1 cellular context compared by ENCODE assay signal in genomic region chr10:44979281-44980181, GRCh38.
TF ChIP-seq lines count a peak whose summit lies in the region.

No MANE protein-coding gene starts in this region.

TF ChIP-seq in GM23338, 12 proteins besides CTCF, POLR2A, EP300 and RAD21:
- no peak for TF ChIP-seq CREB1 (CRISPR knock-in tag; IDR thresholded peaks at IDR 0.05; ENCODE audit: low read depth)
- no peak for TF ChIP-seq ZNF331 (CRISPR knock-in tag; IDR thresholded peaks at IDR 0.05; ENCODE audit: low read depth)
- no peak for TF ChIP-seq NANOG (IDR thresholded peaks at IDR 0.05; ENCODE audit: borderline replicate concordance)
- TF ChIP-seq, protein P1, sequence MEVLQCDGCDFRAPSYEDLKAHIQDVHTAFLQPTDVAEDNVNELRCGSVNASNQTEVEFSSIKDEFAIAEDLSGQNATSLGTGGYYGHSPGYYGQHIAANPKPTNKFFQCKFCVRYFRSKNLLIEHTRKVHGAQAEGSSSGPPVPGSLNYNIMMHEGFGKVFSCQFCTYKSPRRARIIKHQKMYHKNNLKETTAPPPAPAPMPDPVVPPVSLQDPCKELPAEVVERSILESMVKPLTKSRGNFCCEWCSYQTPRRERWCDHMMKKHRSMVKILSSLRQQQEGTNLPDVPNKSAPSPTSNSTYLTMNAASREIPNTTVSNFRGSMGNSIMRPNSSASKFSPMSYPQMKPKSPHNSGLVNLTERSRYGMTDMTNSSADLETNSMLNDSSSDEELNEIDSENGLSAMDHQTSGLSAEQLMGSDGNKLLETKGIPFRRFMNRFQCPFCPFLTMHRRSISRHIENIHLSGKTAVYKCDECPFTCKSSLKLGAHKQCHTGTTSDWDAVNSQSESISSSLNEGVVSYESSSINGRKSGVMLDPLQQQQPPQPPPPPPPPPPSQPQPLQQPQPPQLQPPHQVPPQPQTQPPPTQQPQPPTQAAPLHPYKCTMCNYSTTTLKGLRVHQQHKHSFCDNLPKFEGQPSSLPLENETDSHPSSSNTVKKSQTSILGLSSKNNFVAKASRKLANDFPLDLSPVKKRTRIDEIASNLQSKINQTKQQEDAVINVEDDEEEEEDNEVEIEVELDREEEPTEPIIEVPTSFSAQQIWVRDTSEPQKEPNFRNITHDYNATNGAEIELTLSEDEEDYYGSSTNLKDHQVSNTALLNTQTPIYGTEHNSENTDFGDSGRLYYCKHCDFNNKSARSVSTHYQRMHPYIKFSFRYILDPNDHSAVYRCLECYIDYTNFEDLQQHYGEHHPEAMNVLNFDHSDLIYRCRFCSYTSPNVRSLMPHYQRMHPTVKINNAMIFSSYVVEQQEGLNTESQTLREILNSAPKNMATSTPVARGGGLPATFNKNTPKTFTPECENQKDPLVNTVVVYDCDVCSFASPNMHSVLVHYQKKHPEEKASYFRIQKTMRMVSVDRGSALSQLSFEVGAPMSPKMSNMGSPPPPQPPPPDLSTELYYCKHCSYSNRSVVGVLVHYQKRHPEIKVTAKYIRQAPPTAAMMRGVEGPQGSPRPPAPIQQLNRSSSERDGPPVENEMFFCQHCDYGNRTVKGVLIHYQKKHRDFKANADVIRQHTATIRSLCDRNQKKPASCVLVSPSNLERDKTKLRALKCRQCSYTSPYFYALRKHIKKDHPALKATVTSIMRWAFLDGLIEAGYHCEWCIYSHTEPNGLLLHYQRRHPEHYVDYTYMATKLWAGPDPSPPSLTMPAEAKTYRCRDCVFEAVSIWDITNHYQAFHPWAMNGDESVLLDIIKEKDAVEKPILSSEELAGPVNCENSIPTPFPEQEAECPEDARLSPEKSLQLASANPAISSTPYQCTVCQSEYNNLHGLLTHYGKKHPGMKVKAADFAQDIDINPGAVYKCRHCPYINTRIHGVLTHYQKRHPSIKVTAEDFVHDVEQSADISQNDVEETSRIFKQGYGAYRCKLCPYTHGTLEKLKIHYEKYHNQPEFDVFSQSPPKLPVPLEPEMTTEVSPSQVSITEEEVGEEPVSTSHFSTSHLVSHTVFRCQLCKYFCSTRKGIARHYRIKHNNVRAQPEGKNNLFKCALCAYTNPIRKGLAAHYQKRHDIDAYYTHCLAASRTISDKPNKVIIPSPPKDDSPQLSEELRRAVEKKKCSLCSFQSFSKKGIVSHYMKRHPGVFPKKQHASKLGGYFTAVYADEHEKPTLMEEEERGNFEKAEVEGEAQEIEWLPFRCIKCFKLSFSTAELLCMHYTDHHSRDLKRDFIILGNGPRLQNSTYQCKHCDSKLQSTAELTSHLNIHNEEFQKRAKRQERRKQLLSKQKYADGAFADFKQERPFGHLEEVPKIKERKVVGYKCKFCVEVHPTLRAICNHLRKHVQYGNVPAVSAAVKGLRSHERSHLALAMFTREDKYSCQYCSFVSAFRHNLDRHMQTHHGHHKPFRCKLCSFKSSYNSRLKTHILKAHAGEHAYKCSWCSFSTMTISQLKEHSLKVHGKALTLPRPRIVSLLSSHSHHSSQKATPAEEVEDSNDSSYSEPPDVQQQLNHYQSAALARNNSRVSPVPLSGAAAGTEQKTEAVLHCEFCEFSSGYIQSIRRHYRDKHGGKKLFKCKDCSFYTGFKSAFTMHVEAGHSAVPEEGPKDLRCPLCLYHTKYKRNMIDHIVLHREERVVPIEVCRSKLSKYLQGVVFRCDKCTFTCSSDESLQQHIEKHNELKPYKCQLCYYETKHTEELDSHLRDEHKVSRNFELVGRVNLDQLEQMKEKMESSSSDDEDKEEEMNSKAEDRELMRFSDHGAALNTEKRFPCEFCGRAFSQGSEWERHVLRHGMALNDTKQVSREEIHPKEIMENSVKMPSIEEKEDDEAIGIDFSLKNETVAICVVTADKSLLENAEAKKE (CRISPR knock-in tag; IDR thresholded peaks at IDR 0.05): no peak
- no peak for TF ChIP-seq EZH2 (IDR thresholded peaks at IDR 0.05; ENCODE audit: low read depth, unreplicated experiment)
- no peak for TF ChIP-seq POLR2AphosphoS5 (IDR thresholded peaks at IDR 0.05; ENCODE audit: low read depth)
- TF ChIP-seq STAT1 (IDR thresholded peaks at IDR 0.05; ENCODE audit: unreplicated experiment): no peak
- TF ChIP-seq ETS1 (IDR thresholded peaks at IDR 0.05): no peak
- TF ChIP-seq REST (IDR thresholded peaks at IDR 0.05; ENCODE audit: unreplicated experiment): no peak
- TF ChIP-seq EZH2phosphoT487 (IDR thresholded peaks at IDR 0.05; ENCODE audit: unreplicated experiment): no peak
- no peak for TF ChIP-seq ZNF114 (CRISPR knock-in tag; IDR thresholded peaks at IDR 0.05)
- TF ChIP-seq JUNB (IDR thresholded peaks at IDR 0.05; ENCODE audit: unreplicated experiment): no peak
